ENCODE assay signal across 30 cellular contexts in the genomic region with DNA sequence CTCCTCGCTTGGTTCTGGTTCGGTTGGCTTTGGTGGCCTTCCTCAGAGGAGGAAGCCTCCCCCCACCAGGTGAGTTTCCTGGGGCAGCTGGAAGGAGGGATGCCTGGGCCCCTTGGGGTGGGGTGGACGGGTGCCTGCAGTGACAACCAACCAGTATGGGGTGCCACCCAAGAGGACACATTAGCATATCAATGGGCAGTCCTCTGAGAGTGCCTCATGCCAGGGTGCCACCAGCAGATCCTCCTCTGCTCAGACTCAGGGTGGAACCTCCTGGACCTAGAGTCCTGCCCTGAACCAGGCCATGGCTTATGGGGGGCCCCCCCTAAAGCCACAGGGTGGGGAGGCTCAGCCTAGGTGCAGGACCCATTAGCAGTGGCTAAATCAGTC. TPM values are rescaled to one million over a fixed set of nuclear protein-coding genes. Genes with fewer than 3 reads are reported as not detected.
DNase-seq lines count a peak whose midpoint lies in the region; ATAC-seq, FAIRE-seq and TF ChIP-seq lines count a peak whose summit lies in the region.
"Had no signal": no experiment of that assay in that cellular context is flagged by ENCODE, and none has a peak within 500 bp of the region (broad histone marks: within the 10 kb centered on the region; RNA-seq: fewer than 3 reads in every experiment).

No MANE protein-coding gene starts in this region.

- no peak for ATAC-seq in pancreas
- ATAC-seq: activated CD8-positive, alpha-beta memory T cell treated with anti-CD3 and anti-CD28 coated beads, Interleukin-2, amount 10 ng/mL, durations not matched to agents 7 days and 5 days; effector memory CD8-positive, alpha-beta T cell; heart left ventricle; naive thymus-derived CD8-positive, alpha-beta T cell; stimulated activated naive CD8-positive, alpha-beta T cell treated with anti-CD3 and anti-CD28 coated beads, Interleukin-15, amount 100 ng/mL, for 72 hours had no signal

- H3K27me3 Mint-ChIP-seq in mesothelial cell of epicardium (ENCODE audit: low read depth), result peaks cover 67% of the 10 kb centered on the region

- peak overlapping the region; percentile 71 for H3K4me2 ChIP-seq in BLaER1
- H3K4me2 ChIP-seq: smooth muscle cell had no signal

- FAIRE-seq in pancreas (lab: Jason Lieb, UNC), result no peak

- H3K4me1 ChIP-seq in BLaER1, result peaks cover 63% of the 10 kb centered on the region
- H3K4me1 ChIP-seq in pancreas, result peaks cover 0 to 3% (median 0%) of the 10 kb centered on the region in 3 donors
- peaks cover 0 to 21% (median 15%) of the 10 kb centered on the region in 4 donors for H3K4me1 ChIP-seq in sigmoid colon

- no peak overlapping the region for H3K27ac Mint-ChIP-seq in mesothelial cell of epicardium
- H3K27ac Mint-ChIP-seq: activated CD8-positive, alpha-beta memory T cell treated with anti-CD3 and anti-CD28 coated beads, Interleukin-2, amount 10 ng/mL, durations not matched to agents 7 days and 5 days; effector memory CD8-positive, alpha-beta T cell; memory B cell; naive thymus-derived CD8-positive, alpha-beta T cell; stimulated activated naive CD8-positive, alpha-beta T cell treated with anti-CD3 and anti-CD28 coated beads, Interleukin-15, amount 100 ng/mL, for 72 hours had no signal

- no peak for TF ChIP-seq CTCF in pancreas (IDR thresholded peaks at IDR 0.05)
- no peak for TF ChIP-seq CTCF in sigmoid colon (IDR thresholded peaks at IDR 0.05)
- no peak for TF ChIP-seq CTCF in mesothelial cell of epicardium (IDR thresholded peaks at IDR 0.05; ENCODE audit: unreplicated experiment)

- intact Hi-C loops in pancreas (cut with DNase I) (no loop called here), sigmoid colon (cut with DNase I) (loop anchor here (10.0 kb wide), 1 partner anchor 345 kb away; no protein-coding TSS in a partner anchor)

- no peak overlapping the region for H3K9ac ChIP-seq in BLaER1

- DNase-seq in NCI-H2107 (lab: John Stamatoyannopoulos, UW), result peak; percentile 48
- DNase-seq in pancreas, result peak in 2 of 6 donors; percentile 31 to 47
- no peak for DNase-seq in effector CD8-positive, alpha-beta T cell (lab: John Stamatoyannopoulos, UW)
- no peak for DNase-seq in sigmoid colon
- no peak for DNase-seq in mesothelial cell of epicardium (ENCODE audit: low spot score in 2 of 2, unreplicated experiment in 2 of 2)
- DNase-seq in T-helper 2 cell, result no peak
- DNase-seq: ACHN; activated CD4-positive, alpha-beta T cell treated with anti-CD3 and anti-CD28 coated beads for 48 hours; activated CD8-positive, alpha-beta memory T cell treated with anti-CD3 and anti-CD28 coated beads, Interleukin-2, amount 10 ng/mL, durations not matched to agents 7 days and 5 days; activated T-cell treated with anti-CD3 and anti-CD28 coated beads, Interleukin-2, amount 50 U/mL, for 48 hours; DND-41; effector memory CD8-positive, alpha-beta T cell; erythroblast; GOT3; heart left ventricle; naive thymus-derived CD8-positive, alpha-beta T cell; NCI-H1048; NCI-H524 treated with DMSO at 0.1 percent for 48 hours; SHP77 treated with DMSO at 0.1 percent for 48 hours; stimulated activated CD4-positive, alpha-beta T cell treated with anti-CD3 and anti-CD28 coated beads, Interleukin-1b, Interleukin-23, amount 100 ng/mL, for 48 hours; stimulated activated CD8-positive, alpha-beta memory T cell treated with anti-CD3 and anti-CD28 coated beads, Interleukin-4, amount 100 ng/mL, for 48 hours; stimulated activated naive CD8-positive, alpha-beta T cell treated with anti-CD3 and anti-CD28 coated beads, Interleukin-15, amount 100 ng/mL, for 72 hours; WERI-Rb-1 had no signal

- no peak overlapping the region for H3K4me3 ChIP-seq in BLaER1
- peak overlapping the region in 2 of 4 donors; percentile 31 to 42 for H3K4me3 ChIP-seq in pancreas
- H3K4me3 ChIP-seq in sigmoid colon, result no peak overlapping the region
- H3K4me3 ChIP-seq: heart left ventricle, smooth muscle cell had no signal

- no peaks in the 10 kb centered on the region for H3K9me3 ChIP-seq in BLaER1
- no peaks in the 10 kb centered on the region for H3K9me3 ChIP-seq in pancreas
- no peaks in the 10 kb centered on the region for H3K9me3 ChIP-seq in sigmoid colon
- H3K9me3 ChIP-seq: heart left ventricle had no signal

- H4K20me1 ChIP-seq in BLaER1, result no peaks in the 10 kb centered on the region

- TF ChIP-seq EP300 in sigmoid colon (IDR thresholded peaks at IDR 0.05), result no peak

- H3K4me3 Mint-ChIP-seq in mesothelial cell of epicardium, result no peak overlapping the region
- H3K4me3 Mint-ChIP-seq: activated CD8-positive, alpha-beta memory T cell treated with anti-CD3 and anti-CD28 coated beads, Interleukin-2, amount 10 ng/mL, durations not matched to agents 7 days and 5 days; effector memory CD8-positive, alpha-beta T cell; memory B cell; naive thymus-derived CD8-positive, alpha-beta T cell; stimulated activated naive CD8-positive, alpha-beta T cell treated with anti-CD3 and anti-CD28 coated beads, Interleukin-15, amount 100 ng/mL, for 72 hours had no signal

- H3K27ac ChIP-seq in BLaER1, result no peak overlapping the region
- peak overlapping the region; percentile 73 for H3K27ac ChIP-seq in layer of hippocampus (ENCODE audit: low read depth, low read length)
- H3K27ac ChIP-seq in pancreas, result peak overlapping the region in 3 of 4 donors; percentile 67 to 84 (median 72)
- no peak overlapping the region for H3K27ac ChIP-seq in sigmoid colon
- H3K27ac ChIP-seq: heart left ventricle, WERI-Rb-1 had no signal

- WGBS in pancreas, 2 donors, result 40 to 53% methylated on average over 3 of the region's 3 CpGs
- 8 to 66% methylated on average over 3 of the region's 3 CpGs for WGBS in sigmoid colon, 2 donors

- TF ChIP-seq POLR2A in sigmoid colon (IDR thresholded peaks at IDR 0.05), result peak in 1 of 2 donors; percentile 29

- H3K9me3 Mint-ChIP-seq in mesothelial cell of epicardium, result no peaks in the 10 kb centered on the region
- H3K9me3 Mint-ChIP-seq: effector memory CD8-positive, alpha-beta T cell; memory B cell; naive thymus-derived CD8-positive, alpha-beta T cell; stimulated activated naive CD8-positive, alpha-beta T cell treated with anti-CD3 and anti-CD28 coated beads, Interleukin-15, amount 100 ng/mL, for 72 hours had no signal

- H3K27me3 ChIP-seq in BLaER1 (peaks cover 26% of the 10 kb centered on the region), layer of hippocampus (ENCODE audit: control insufficient read depth, insufficient read depth, low read length) (peaks cover 28% of the 10 kb centered on the region), pancreas (no peaks in the 10 kb centered on the region), sigmoid colon (peaks cover 28 to 67% (median 56%) of the 10 kb centered on the region in 3 donors)

- H3K4me1 Mint-ChIP-seq in mesothelial cell of epicardium, result peaks cover 28% of the 10 kb centered on the region

- no peaks in the 10 kb centered on the region for H3K36me3 ChIP-seq in BLaER1
- H3K36me3 ChIP-seq in pancreas, result no peaks in the 10 kb centered on the region
- H3K36me3 ChIP-seq in sigmoid colon, result no peaks in the 10 kb centered on the region
- H3K36me3 ChIP-seq: heart left ventricle, WERI-Rb-1 had no signal

- no peaks in the 10 kb centered on the region for H3K36me3 Mint-ChIP-seq in mesothelial cell of epicardium
- H3K36me3 Mint-ChIP-seq: activated CD8-positive, alpha-beta memory T cell treated with anti-CD3 and anti-CD28 coated beads, Interleukin-2, amount 10 ng/mL, durations not matched to agents 7 days and 5 days; memory B cell had no signal

RNA-seq across cellular contexts. Expression of a gene that starts 2.7 kb away (rescaled TPM):
- total RNA-seq in pancreas, result 10 to 100 TPM; 42.8 to 74.3 (median 62.8) TPM
- polyA plus RNA-seq in pancreas, result 100 to 1,000 TPM in 1 of 2 donors, 10 to 100 TPM in 1; 99.1 to 201 TPM
- total RNA-seq in sigmoid colon, result 10 to 100 TPM in 1 of 4 donors, 1 to 10 TPM in 3; 4.2 to 12.1 (median 7.2) TPM
- 100 to 1,000 TPM; 255 to 280 (median 273) TPM for polyA plus RNA-seq in sigmoid colon
- total RNA-seq in mesothelial cell of epicardium, result 0.58 to 0.75 TPM (median 0.75 TPM) in 3 replicates
- total RNA-seq: activated CD8-positive, alpha-beta memory T cell treated with anti-CD3 and anti-CD28 coated beads, Interleukin-2, amount 10 ng/mL, durations not matched to agents 7 days and 5 days; fibroblast of villous mesenchyme; naive thymus-derived CD8-positive, alpha-beta T cell; smooth muscle cell had no signal
- polyA plus RNA-seq: BJ; naive thymus-derived CD8-positive, alpha-beta T cell; smooth muscle cell had no signal

RNA-seq across cellular contexts. Expression of a gene that starts 7.5 kb away (rescaled TPM):
- total RNA-seq in pancreas, result 10 to 100 TPM; 24.4 to 35.7 (median 27.2) TPM
- polyA plus RNA-seq in pancreas, result 10 to 100 TPM; 64.5 to 73.8 TPM
- 10 to 100 TPM; 35.3 to 44.1 (median 37.6) TPM for total RNA-seq in sigmoid colon
- polyA plus RNA-seq in sigmoid colon, result 10 to 100 TPM; 21.0 to 59.2 (median 25.0) TPM
- total RNA-seq in mesothelial cell of epicardium, result 55.6 to 56.6 TPM (median 56.2 TPM) in 3 replicates

RNA-seq across cellular contexts. Expression of a gene that starts 21.8 kb away (rescaled TPM):
- total RNA-seq in pancreas (not detected), sigmoid colon (under 1 TPM in 1 of 4 donors, not detected in 3; 0.33 TPM), mesothelial cell of epicardium (0.09 TPM in 1 of 3 replicates, not detected in the others)
- polyA plus RNA-seq in pancreas (under 1 TPM in 1 of 2 donors, not detected in 1; 0.04 TPM), sigmoid colon (1 to 10 TPM in 1 of 3 donors, under 1 TPM in 1, not detected in 1; 0.23 to 1.2 TPM)
- total RNA-seq: activated CD8-positive, alpha-beta memory T cell treated with anti-CD3 and anti-CD28 coated beads, Interleukin-2, amount 10 ng/mL, durations not matched to agents 7 days and 5 days; fibroblast of villous mesenchyme; heart left ventricle; naive thymus-derived CD8-positive, alpha-beta T cell; renal cortical epithelial cell; smooth muscle cell had no signal
- polyA plus RNA-seq: BJ; heart left ventricle; naive thymus-derived CD8-positive, alpha-beta T cell had no signal

RNA-seq across cellular contexts. Expression of a gene that starts 35.7 kb away (rescaled TPM):
- total RNA-seq in pancreas (1 to 10 TPM in 1 of 6 donors, under 1 TPM in 5; 0.13 to 2.0 (median 0.30) TPM), sigmoid colon (under 1 TPM in 3 of 4 donors, not detected in 1; 0.49 to 0.71 (median 0.68) TPM), mesothelial cell of epicardium (1.6 to 3.0 TPM (median 2.3 TPM) in 3 replicates)
- polyA plus RNA-seq in pancreas (1 to 10 TPM; 1.1 to 3.0 TPM), sigmoid colon (1 to 10 TPM; 1.4 to 3.5 (median 3.0) TPM)
- total RNA-seq: fibroblast of villous mesenchyme, smooth muscle cell had no signal

RNA-seq across cellular contexts. Expression of a gene that starts 38.8 kb away (rescaled TPM):
- under 1 TPM in 3 of 6 donors, not detected in 3; 0.16 to 0.64 (median 0.23) TPM for total RNA-seq in pancreas
- 10 to 100 TPM in 1 of 2 donors, 1 to 10 TPM in 1; 3.0 to 11.7 TPM for polyA plus RNA-seq in pancreas
- total RNA-seq in sigmoid colon, result 1 to 10 TPM; 2.8 to 5.4 (median 5.1) TPM
- polyA plus RNA-seq in sigmoid colon, result 1 to 10 TPM; 1.2 to 2.4 (median 1.8) TPM
- 1.7 to 2.1 TPM (median 1.7 TPM) in 3 replicates for total RNA-seq in mesothelial cell of epicardium
- total RNA-seq: activated CD8-positive, alpha-beta memory T cell treated with anti-CD3 and anti-CD28 coated beads, Interleukin-2, amount 10 ng/mL, durations not matched to agents 7 days and 5 days; fibroblast of villous mesenchyme; smooth muscle cell had no signal
- polyA plus RNA-seq: BJ had no signal

Comparison
In these comparisons a context has a peak if more than half of its experiments do, and no peak if none do; other contexts are left out.
1. H3K27ac ChIP-seq: peak in layer of hippocampus (single experiment) and pancreas (3 of 4); none in BLaER1 (single experiment) and sigmoid colon (0 of 4).